Comparison of ENCODE assay signal across 17 cellular contexts in genomic region chr17:57889252-57889651, GRCh38. TPM values are rescaled to one million over a fixed set of nuclear protein-coding genes. Genes with fewer than 3 reads are reported as not detected.
A peak's percentile ranks its signal among the peaks of the same experiment; 100 is the strongest.
DNase-seq lines count a peak whose midpoint lies in the region; ATAC-seq and TF ChIP-seq lines count a peak whose summit lies in the region.
"Had no signal": no experiment of that assay in that cellular context is flagged by ENCODE, and none has a peak within 500 bp of the region (broad histone marks: within the 10 kb centered on the region; RNA-seq: fewer than 3 reads in every experiment).

No MANE protein-coding gene starts in this region.

- H3K9me3 ChIP-seq in GM23248 (ENCODE audit: low read depth) (no peaks in the 10 kb centered on the region), body of pancreas (no peaks in the 10 kb centered on the region), lung (ENCODE audit: control insufficient read depth in 2 of 2, insufficient read depth in 1 of 2, low read length in 1 of 2) (no peaks in the 10 kb centered on the region), suprapubic skin (no peaks in the 10 kb centered on the region), T-helper 17 cell (ENCODE audit: control insufficient read depth, low read length, poor library complexity, severe bottlenecking) (no peaks in the 10 kb centered on the region)
- H3K9me3 ChIP-seq: BE2C, testis had no signal

- no peak overlapping the region for H3K9ac ChIP-seq in GM23248

- peak overlapping the region; percentile 97; the same call in 1 of the 2 replicates for H3K27ac ChIP-seq in GM23248
- peak overlapping the region; percentile 92 to 99 (median 94) for H3K27ac ChIP-seq in body of pancreas
- peak overlapping the region; percentile 8 to 98 for H3K27ac ChIP-seq in lung (ENCODE audit: low read depth in 1 of 2, low read length in 1 of 2)
- peak overlapping the region; percentile 33 for H3K27ac ChIP-seq in suprapubic skin
- H3K27ac ChIP-seq: foreskin keratinocyte, testis had no signal

- ATAC-seq in body of pancreas (no peak), lung (ENCODE audit: insufficient read depth, low FRiP score) (no peak), GM21529 (IDR thresholded peaks at IDR 0.05; ENCODE audit: unreplicated experiment) (no peak), GM18517 (IDR thresholded peaks at IDR 0.05; ENCODE audit: unreplicated experiment) (no peak), T-helper 17 cell (no peak)
- ATAC-seq: activated CD8-positive, alpha-beta T cell treated with anti-CD3 and anti-CD28 coated beads, Interleukin-2, amount 10 ng/mL, durations not matched to agents 7 days and 5 days; foreskin keratinocyte had no signal

- no peak for DNase-seq in GM23248
- no peak for DNase-seq in body of pancreas
- DNase-seq in lung (ENCODE audit: low spot score): no peak
- DNase-seq in suprapubic skin (ENCODE audit: low spot score in 2 of 2): no peak
- no peak for DNase-seq in T-helper 17 cell
- DNase-seq: activated CD8-positive, alpha-beta T cell treated with anti-CD3 and anti-CD28 coated beads, Interleukin-2, amount 10 ng/mL, durations not matched to agents 7 days and 5 days; activated effector memory CD4-positive, alpha-beta T cell treated with Interleukin-2 at 50 U/mL for 16 hours; BE2C; effector CD8-positive, alpha-beta T cell; foreskin keratinocyte; Kasumi-1; NCI-H1436 treated with DMSO at 0.1 percent for 48 hours; NCI-H446 treated with DMSO at 0.1 percent for 48 hours; stimulated activated CD4-positive, alpha-beta T cell treated with anti-CD3 and anti-CD28 coated beads, Interleukin-15, amount 100 ng/mL, for 24 hours; testis had no signal

- TF ChIP-seq EP300 in suprapubic skin (IDR thresholded peaks at IDR 0.05): no peak

- TF ChIP-seq CTCF in body of pancreas (IDR thresholded peaks at IDR 0.05): no peak
- TF ChIP-seq CTCF in lung (IDR thresholded peaks at IDR 0.05; ENCODE audit: control extremely low read depth, extremely low read depth): no peak
- no peak for TF ChIP-seq CTCF in suprapubic skin (IDR thresholded peaks at IDR 0.05)

- H3F3A ChIP-seq in GM23248 (ENCODE audit: insufficient read depth): peaks cover 42% of the 10 kb centered on the region

- peaks cover 58% of the 10 kb centered on the region for H3K4me1 ChIP-seq in GM23248 (ENCODE audit: insufficient read depth)
- peaks cover 59% of the 10 kb centered on the region for H3K4me1 ChIP-seq in body of pancreas
- peaks cover 20 to 26% of the 10 kb centered on the region in 2 donors for H3K4me1 ChIP-seq in lung (ENCODE audit: control insufficient read depth in 2 of 2, insufficient read depth in 2 of 2, low read length in 2 of 2)
- peaks cover 58% of the 10 kb centered on the region for H3K4me1 ChIP-seq in suprapubic skin

- peaks cover 2% of the 10 kb centered on the region for H3K36me3 Mint-ChIP-seq in T-helper 17 cell (ENCODE audit: low read depth)

- peaks cover 47% of the 10 kb centered on the region for H3K79me2 ChIP-seq in GM23248 (ENCODE audit: insufficient read depth)

- H3K9me2 ChIP-seq in GM23248 (ENCODE audit: insufficient read depth): no peaks in the 10 kb centered on the region

- TF ChIP-seq POLR2A in body of pancreas (IDR thresholded peaks at IDR 0.05) (no peak), suprapubic skin (IDR thresholded peaks at IDR 0.05) (no peak)

- no peak overlapping the region for H3K4me2 ChIP-seq in GM23248 (ENCODE audit: unreplicated experiment)

- no peaks in the 10 kb centered on the region for H4K20me1 ChIP-seq in GM23248 (ENCODE audit: insufficient read depth)

- H3K36me3 ChIP-seq in GM23248 (ENCODE audit: low read depth): peaks cover 7% of the 10 kb centered on the region; the same call in 1 of the 2 replicates
- H3K36me3 ChIP-seq in body of pancreas (replicated peaks in 1 of 2; ENCODE audit: insufficient read depth in 1 of 2, low read depth in 2 of 2): peaks cover 0 to 2% of the 10 kb centered on the region in 2 donors
- peaks cover 8% of the 10 kb centered on the region in 2 donors for H3K36me3 ChIP-seq in lung (ENCODE audit: control insufficient read depth in 2 of 2, insufficient read depth in 2 of 2, low read length in 2 of 2)
- peaks cover 9% of the 10 kb centered on the region for H3K36me3 ChIP-seq in suprapubic skin
- H3K36me3 ChIP-seq: BE2C had no signal

- intact Hi-C loops in body of pancreas (cut with DNase I): no loop called here

- peaks cover 2% of the 10 kb centered on the region for H3K4me1 Mint-ChIP-seq in T-helper 17 cell

- H3K27ac Mint-ChIP-seq in T-helper 17 cell: no peak overlapping the region
- H3K27ac Mint-ChIP-seq: activated CD8-positive, alpha-beta T cell treated with anti-CD3 and anti-CD28 coated beads, Interleukin-2, amount 10 ng/mL, durations not matched to agents 7 days and 5 days had no signal

- no peak overlapping the region for H3K4me3 Mint-ChIP-seq in T-helper 17 cell
- H3K4me3 Mint-ChIP-seq: activated CD8-positive, alpha-beta T cell treated with anti-CD3 and anti-CD28 coated beads, Interleukin-2, amount 10 ng/mL, durations not matched to agents 7 days and 5 days had no signal

- peaks cover 29% of the 10 kb centered on the region for H3K27me3 Mint-ChIP-seq in T-helper 17 cell

- H3K27me3 ChIP-seq in GM23248 (replicated peaks; ENCODE audit: insufficient read depth): no peaks in the 10 kb centered on the region
- no peaks in the 10 kb centered on the region for H3K27me3 ChIP-seq in body of pancreas
- no peaks in the 10 kb centered on the region for H3K27me3 ChIP-seq in lung (ENCODE audit: control insufficient read depth, insufficient read depth)
- H3K27me3 ChIP-seq in suprapubic skin: no peaks in the 10 kb centered on the region
- H3K27me3 ChIP-seq: BE2C, foreskin keratinocyte, testis had no signal

- WGBS in GM23248 (ENCODE audit: low coverage in 1 of 2, low lambda C conversion rate in 2 of 2, missing lambda C conversion rate in 2 of 2), 2 experiments: 94 to 96% methylated on average over 2 of the region's 2 CpGs
- WGBS in body of pancreas, 2 donors: 63 to 83% methylated on average over 2 of the region's 2 CpGs
- WGBS in lung, 2 donors: 96 to 100% methylated on average over 2 of the region's 2 CpGs
- 100% methylated on average over 2 of the region's 2 CpGs for WGBS in suprapubic skin

- H3K4me3 ChIP-seq in GM23248 (no peak overlapping the region), body of pancreas (no peak overlapping the region), lung (no peak overlapping the region), suprapubic skin (no peak overlapping the region)
- H3K4me3 ChIP-seq: testis had no signal

- in situ Hi-C loops in GM23248 (cut with MboI): no loop called here

- H2AFZ ChIP-seq in GM23248: no peak overlapping the region

RNA-seq across cellular contexts. Expression of gene MRPS23, which starts 39.4 kb away (rescaled TPM):
- total RNA-seq in GM23248 (2014; rRNA removed; shearing (Covaris generic)): 24.8 and 33.4 TPM in 2 replicates
- polyA plus RNA-seq in GM23248 (2016; fragmentation: Nextera tagmentation; extraction: Ambion mirVana) (60.5 and 61.1 TPM in 2 replicates), lung (10 to 100 TPM; 19.9 to 44.9 TPM)
- total RNA-seq in body of pancreas (10 to 100 TPM in 1 of 2 donors, 1 to 10 TPM in 1; 1.3 to 13.7 TPM), lung (10 to 100 TPM; 15.7 to 43.2 TPM), suprapubic skin (10 to 100 TPM in 3 of 4 donors, 1 to 10 TPM in 1; 7.4 to 15.2 (median 12.5) TPM), T-helper 17 cell (10 to 100 TPM; 16.6 to 17.0 TPM)

Comparison
In these comparisons a context has a peak if more than half of its experiments do, and no peak if none do; other contexts are left out.
1. H3K27ac ChIP-seq: peak in every context shown above with its lines; median percentile 97 in GM23248; 94 in body of pancreas; 53 in lung; 33 in suprapubic skin.